Comparison of ENCODE assay signal across 8 cellular contexts in genomic region chr16:66551362-66551761, GRCh38. TPM values are rescaled to one million over a fixed set of nuclear protein-coding genes. Genes with fewer than 3 reads are reported as not detected.
DNase-seq lines count a peak whose midpoint lies in the region; ATAC-seq, FAIRE-seq and TF ChIP-seq lines count a peak whose summit lies in the region.

No MANE protein-coding gene starts in this region.

- H3K9me3 ChIP-seq in DND-41 (ENCODE audit: insufficient read depth, low read length, severe bottlenecking), result no peaks in the 10 kb centered on the region
- H3K9me3 ChIP-seq in adipocyte (ENCODE audit: control insufficient read depth, low read length), result no peaks in the 10 kb centered on the region
- H3K9me3 ChIP-seq in keratinocyte (ENCODE audit: control insufficient read depth, low read depth, low read length), result no peaks in the 10 kb centered on the region

- no peaks in the 10 kb centered on the region for H3K27me3 Mint-ChIP-seq in IgD-negative memory B cell

- 29 to 40% methylated on average over 5 to 6 of the region's 6 CpGs for WGBS in lower leg skin, 2 donors

- H3K4me1 ChIP-seq in DND-41 (ENCODE audit: insufficient read depth, low read length), result peaks cover 86% of the 10 kb centered on the region
- H3K4me1 ChIP-seq in adipocyte (ENCODE audit: control insufficient read depth, insufficient read depth, low read length), result peaks cover 48% of the 10 kb centered on the region
- peaks cover 28% of the 10 kb centered on the region for H3K4me1 ChIP-seq in keratinocyte (ENCODE audit: control insufficient read depth, extremely low read depth, insufficient read depth, low read length)

- ATAC-seq in DND-41 (ENCODE audit: insufficient read depth, low read depth) (peak; percentile 66), GM18519 (IDR thresholded peaks at IDR 0.05; ENCODE audit: low FRiP score, unreplicated experiment) (no peak)

- H3K27ac ChIP-seq in DND-41 (ENCODE audit: low read length) (peak overlapping the region; percentile 97), keratinocyte (ENCODE audit: control insufficient read depth, insufficient read depth, low read length) (no peak overlapping the region)

- H3K9me1 ChIP-seq in keratinocyte (ENCODE audit: control insufficient read depth, extremely low read depth, insufficient read depth, low read length), result no peaks in the 10 kb centered on the region

- H3K9me3 Mint-ChIP-seq in IgD-negative memory B cell, result no peaks in the 10 kb centered on the region

- peak; percentile 83 for DNase-seq in DND-41
- peak; percentile 70 for DNase-seq in SKM-1 (lab: John Stamatoyannopoulos, UW; ENCODE audit: unreplicated experiment)
- peak; percentile 34 for DNase-seq in adipocyte (ENCODE audit: low read depth)
- DNase-seq in keratinocyte (ENCODE audit: low read depth, low spot score), result no peak
- DNase-seq in stimulated activated CD8-positive, alpha-beta memory T cell treated with anti-CD3 and anti-CD28 coated beads, Interleukin-12 subunit alpha, Interleukin-12 subunit beta, amount 100 ng/mL, for 24 hours (ENCODE audit: extremely low read depth), result peak; percentile 25
- no peak for DNase-seq in lower leg skin (ENCODE audit: low spot score in 2 of 2)

- peak overlapping the region; percentile 93 to 99 (median 98) for H3K27ac Mint-ChIP-seq in IgD-negative memory B cell

- peaks cover 55% of the 10 kb centered on the region for H3K79me2 ChIP-seq in DND-41 (ENCODE audit: insufficient read depth, low read length)
- no peaks in the 10 kb centered on the region for H3K79me2 ChIP-seq in keratinocyte (ENCODE audit: control insufficient read depth, insufficient read depth, low read length)

- H3K4me2 ChIP-seq in DND-41 (ENCODE audit: insufficient read depth, low read length), result peak overlapping the region; percentile 70
- H3K4me2 ChIP-seq in keratinocyte (ENCODE audit: control insufficient read depth, extremely low read depth, insufficient read depth, low read depth, low read length), result no peak overlapping the region

- peaks cover 50 to 79% (median 71%) of the 10 kb centered on the region in 3 donors for H3K4me1 Mint-ChIP-seq in IgD-negative memory B cell

- no peak for FAIRE-seq in keratinocyte (lab: Jason Lieb, UNC)

- peaks cover 6% of the 10 kb centered on the region for H3K36me3 Mint-ChIP-seq in IgD-negative memory B cell

- dilution Hi-C loops in keratinocyte (cut with MboI; ENCODE audit: extremely low pct_ligation_motif_present, low sequenced_read_pairs), result no loop called here

- H3K4me3 Mint-ChIP-seq in IgD-negative memory B cell, result peak overlapping the region; percentile 89 to 99 (median 98)

- H3K9ac ChIP-seq in DND-41 (ENCODE audit: low read depth, low read length) (peak overlapping the region; percentile 71), adipocyte (ENCODE audit: low read length) (peak overlapping the region; percentile 92), keratinocyte (ENCODE audit: control insufficient read depth, extremely low read depth, insufficient read depth, low read length) (no peak overlapping the region)

- TF ChIP-seq POLR2A in lower leg skin (IDR thresholded peaks at IDR 0.05), result no peak

- H3K27me3 ChIP-seq in DND-41 (ENCODE audit: insufficient read depth, low read length, poor library complexity) (no peaks in the 10 kb centered on the region), adipocyte (replicated peaks; ENCODE audit: control insufficient read depth, insufficient read depth, low read length) (no peaks in the 10 kb centered on the region), keratinocyte (ENCODE audit: control insufficient read depth, extremely low read depth, insufficient read depth, low read length) (no peaks in the 10 kb centered on the region)

- H3K4me3 ChIP-seq in DND-41 (ENCODE audit: low read depth in 1 of 2, low read length in 2 of 2) (peak overlapping the region; percentile 36 to 86; a peak in 3 of 4 replicates), adipocyte (ENCODE audit: low read length) (peak overlapping the region; percentile 94), keratinocyte (ENCODE audit: control insufficient read depth in 2 of 3, extremely low read depth in 1 of 3, insufficient read depth in 2 of 3, low read depth in 1 of 3, low read length in 3 of 3) (no peak overlapping the region), lower leg skin (ENCODE audit: low read depth, poor library complexity, severe bottlenecking) (no peak overlapping the region)

- intact Hi-C loops in lower leg skin (cut with DNase I; ENCODE audit: low total_unique reads), result no loop called here

- TF ChIP-seq CTCF in DND-41 (IDR thresholded peaks at IDR 0.05; ENCODE audit: borderline replicate concordance, extremely low read depth, low read length, poor library complexity, severe bottlenecking) (peak; percentile 72), keratinocyte (optimal IDR thresholded peaks at IDR 0.05 in 1 of 3, IDR thresholded peaks at IDR 0.05 in 1 of 3, conservative IDR thresholded peaks at IDR 0.05 in 1 of 3; ENCODE audit: extremely low read depth in 1 of 3, insufficient read depth in 2 of 3, low read length in 3 of 3) (peak; percentile 21 to 35 (median 28)), lower leg skin (IDR thresholded peaks at IDR 0.05) (no peak)

- H3K36me3 ChIP-seq in DND-41 (ENCODE audit: insufficient read depth, low read length) (peaks cover 31% of the 10 kb centered on the region), adipocyte (ENCODE audit: control insufficient read depth, insufficient read depth, low read length, severe bottlenecking) (no peaks in the 10 kb centered on the region), keratinocyte (ENCODE audit: control insufficient read depth in 2 of 2, extremely low read depth in 1 of 2, insufficient read depth in 2 of 2, low read length in 2 of 2) (no peaks in the 10 kb centered on the region)

- H4K20me1 ChIP-seq in DND-41 (ENCODE audit: insufficient read depth, low read length) (peaks cover 31% of the 10 kb centered on the region; the same call in 1 of the 2 replicates), keratinocyte (ENCODE audit: control insufficient read depth, extremely low read depth, insufficient read depth, low read length) (no peaks in the 10 kb centered on the region)

- H2AFZ ChIP-seq in DND-41 (ENCODE audit: low read depth, low read length), result peak overlapping the region; percentile 79
- H2AFZ ChIP-seq in keratinocyte (ENCODE audit: control insufficient read depth, low read length), result peak overlapping the region; percentile 50

RNA-seq across cellular contexts. Expression of gene CKLF, which starts 1.0 kb away (rescaled TPM):
- polyA plus RNA-seq in IgD-negative memory B cell (50.8 TPM), keratinocyte (34.7 to 40.3 TPM (median 38.0 TPM) in 3 replicates)
- not detected for polyA plus RNA-seq in keratinocyte (2011; ENCODE audit: low read depth)
- 33.9 and 39.4 TPM in 2 replicates for polyA plus RNA-seq in keratinocyte (2011; cell fraction: cytosol; rRNA removed)
- polyA plus RNA-seq in keratinocyte (2011; cell fraction: nucleus; rRNA removed), result 16.9 and 18.1 TPM in 2 replicates
- polyA plus RNA-seq in keratinocyte (2012; ENCODE audit: low replicate concordance), result 11.9 and 38.6 TPM in 2 replicates
- 11.2 to 17.1 TPM (median 12.5 TPM) in 3 replicates for polyA minus RNA-seq in keratinocyte
- polyA minus RNA-seq in keratinocyte (2011; cell fraction: cytosol; rRNA and poly(A)+ RNA removed), result 33.2 TPM
- 5.6 and 8.8 TPM in 2 replicates for polyA minus RNA-seq in keratinocyte (2011; cell fraction: nucleus; rRNA and poly(A)+ RNA removed)
- 10 to 100 TPM; 10.2 to 24.8 (median 17.5) TPM for total RNA-seq in lower leg skin

RNA-seq across cellular contexts. Expression of gene TK2, which starts 1.4 kb away (rescaled TPM):
- 1.6 TPM for polyA plus RNA-seq in IgD-negative memory B cell
- 19.7 to 26.3 TPM (median 22.4 TPM) in 3 replicates for polyA plus RNA-seq in keratinocyte
- 31.6 TPM for polyA plus RNA-seq in keratinocyte (2011; ENCODE audit: low read depth)
- 23.0 and 24.8 TPM in 2 replicates for polyA plus RNA-seq in keratinocyte (2011; cell fraction: cytosol; rRNA removed)
- 29.8 and 36.3 TPM in 2 replicates for polyA plus RNA-seq in keratinocyte (2011; cell fraction: nucleus; rRNA removed)
- polyA plus RNA-seq in keratinocyte (2012; ENCODE audit: low replicate concordance), result 12.9 and 18.8 TPM in 2 replicates
- 22.8 to 59.0 TPM (median 58.9 TPM) in 3 replicates for polyA minus RNA-seq in keratinocyte
- polyA minus RNA-seq in keratinocyte (2011; cell fraction: cytosol; rRNA and poly(A)+ RNA removed), result 23.4 TPM
- polyA minus RNA-seq in keratinocyte (2011; cell fraction: nucleus; rRNA and poly(A)+ RNA removed), result 12.1 and 17.3 TPM in 2 replicates
- total RNA-seq in lower leg skin, result 10 to 100 TPM; 15.3 to 28.3 (median 22.6) TPM

RNA-seq across cellular contexts. Expression of gene CMTM1, which starts 14.9 kb away (rescaled TPM):
- not detected for polyA plus RNA-seq in IgD-negative memory B cell
- 0.23 to 0.85 TPM (median 0.24 TPM) in 3 replicates for polyA plus RNA-seq in keratinocyte
- not detected for polyA plus RNA-seq in keratinocyte (2011; ENCODE audit: low read depth)
- 0.09 and 0.64 TPM in 2 replicates for polyA plus RNA-seq in keratinocyte (2011; cell fraction: cytosol; rRNA removed)
- 0.36 and 0.44 TPM in 2 replicates for polyA plus RNA-seq in keratinocyte (2011; cell fraction: nucleus; rRNA removed)
- 0.33 and 0.37 TPM in 2 replicates for polyA plus RNA-seq in keratinocyte (2012; ENCODE audit: low replicate concordance)
- polyA minus RNA-seq in keratinocyte, result 0.33 TPM in 1 of 3 replicates, not detected in the others
- polyA minus RNA-seq in keratinocyte (2011; cell fraction: cytosol; rRNA and poly(A)+ RNA removed), result 3.1 TPM
- 0.84 and 0.93 TPM in 2 replicates for polyA minus RNA-seq in keratinocyte (2011; cell fraction: nucleus; rRNA and poly(A)+ RNA removed)
- total RNA-seq in lower leg skin, result 1 to 10 TPM in 2 of 4 donors, under 1 TPM in 1, not detected in 1; 0.39 to 2.1 (median 1.9) TPM

RNA-seq across cellular contexts. Expression of gene CMTM2, which starts 27.9 kb away (rescaled TPM):
- polyA plus RNA-seq in IgD-negative memory B cell, result not detected
- polyA plus RNA-seq in keratinocyte, result not detected in 3 replicates
- polyA plus RNA-seq in keratinocyte (2011; ENCODE audit: low read depth), result not detected
- polyA plus RNA-seq in keratinocyte (2011; cell fraction: cytosol; rRNA removed), result not detected in 2 replicates
- not detected in 2 replicates for polyA plus RNA-seq in keratinocyte (2011; cell fraction: nucleus; rRNA removed)
- polyA plus RNA-seq in keratinocyte (2012; ENCODE audit: low replicate concordance), result not detected in 2 replicates
- polyA minus RNA-seq in keratinocyte, result not detected in 3 replicates
- polyA minus RNA-seq in keratinocyte (2011; cell fraction: cytosol; rRNA and poly(A)+ RNA removed), result not detected
- not detected in 2 replicates for polyA minus RNA-seq in keratinocyte (2011; cell fraction: nucleus; rRNA and poly(A)+ RNA removed)
- total RNA-seq in lower leg skin, result under 1 TPM in 1 of 4 donors, not detected in 3; 0.26 TPM

RNA-seq across cellular contexts. Expression of gene CMTM3, which starts 53.1 kb away (rescaled TPM):
- polyA plus RNA-seq in IgD-negative memory B cell (5.2 TPM), keratinocyte (13.1 to 24.3 TPM (median 15.7 TPM) in 3 replicates)
- 11.0 TPM for polyA plus RNA-seq in keratinocyte (2011; ENCODE audit: low read depth)
- polyA plus RNA-seq in keratinocyte (2011; cell fraction: cytosol; rRNA removed), result 12.6 and 13.9 TPM in 2 replicates
- polyA plus RNA-seq in keratinocyte (2011; cell fraction: nucleus; rRNA removed), result 12.9 and 14.0 TPM in 2 replicates
- 6.8 and 19.0 TPM in 2 replicates for polyA plus RNA-seq in keratinocyte (2012; ENCODE audit: low replicate concordance)
- 11.3 to 45.6 TPM (median 20.7 TPM) in 3 replicates for polyA minus RNA-seq in keratinocyte
- 10.7 TPM for polyA minus RNA-seq in keratinocyte (2011; cell fraction: cytosol; rRNA and poly(A)+ RNA removed)
- 6.3 and 7.1 TPM in 2 replicates for polyA minus RNA-seq in keratinocyte (2011; cell fraction: nucleus; rRNA and poly(A)+ RNA removed)
- 10 to 100 TPM in 2 of 4 donors, 1 to 10 TPM in 2; 7.9 to 15.9 (median 10.0) TPM for total RNA-seq in lower leg skin

Comparison
In these comparisons a context has a peak if more than half of its experiments do, and no peak if none do; other contexts are left out.
1. DNase-seq: peak in DND-41 (single experiment), SKM-1 (single experiment), adipocyte (single experiment) and stimulated activated CD8-positive, alpha-beta memory T cell treated with anti-CD3 and anti-CD28 coated beads, Interleukin-12 subunit alpha, Interleukin-12 subunit beta, amount 100 ng/mL, for 24 hours (single experiment); none in keratinocyte (single experiment) and lower leg skin (0 of 2).
2. H3K4me3 ChIP-seq: peak in DND-41 (2 of 2) and adipocyte (single experiment); none in keratinocyte (0 of 3) and lower leg skin (single experiment).
3. CTCF ChIP-seq: peak in DND-41 (single experiment) and keratinocyte (3 of 3); none in lower leg skin (0 of 3).